In the genomic region with DNA sequence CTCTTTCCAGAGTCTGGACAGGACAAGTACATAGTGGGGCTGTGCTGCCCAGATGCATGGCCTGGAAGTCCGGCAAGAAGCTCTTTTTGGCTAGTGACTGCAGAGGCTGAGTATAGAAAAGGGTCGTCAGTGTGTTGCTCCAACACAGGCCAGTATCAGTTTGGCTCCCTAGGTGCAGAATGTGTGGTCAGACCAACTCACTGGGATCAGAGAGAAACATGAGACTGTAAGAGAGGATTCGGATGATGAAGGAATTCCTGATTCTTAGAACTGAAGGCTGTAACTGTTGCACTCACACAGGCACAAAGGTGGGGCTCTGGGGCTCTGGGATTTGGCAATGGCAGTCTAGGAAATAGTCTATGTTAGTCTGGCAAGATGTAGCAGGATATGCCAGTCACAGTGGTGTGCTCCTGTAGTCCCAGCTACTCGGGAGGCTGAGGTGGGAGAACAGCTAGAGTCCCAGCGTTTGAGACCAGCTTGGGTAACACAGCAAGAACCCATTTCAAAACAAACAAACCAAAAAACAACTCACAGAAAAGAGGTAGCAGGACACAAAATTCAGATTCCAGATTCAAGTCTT, we compare ENCODE assay signal across 17 cellular contexts. TPM values are rescaled to one million over a fixed set of nuclear protein-coding genes. Genes with fewer than 3 reads are reported as not detected.
"Had no signal": no experiment of that assay in that cellular context is flagged by ENCODE, and none has a peak within 500 bp of the region (broad histone marks: within the 10 kb centered on the region; RNA-seq: fewer than 3 reads in every experiment).

No MANE protein-coding gene starts in this region.

- H3K4me1 ChIP-seq: parathyroid adenoma had no signal

- H3K27me3 ChIP-seq: gastrocnemius medialis had no signal

- H3K9me3 ChIP-seq: gastrocnemius medialis had no signal

- H3K36me3 ChIP-seq: gastrocnemius medialis had no signal

- ATAC-seq: activated naive CD4-positive, alpha-beta T cell treated with anti-CD3 and anti-CD28 coated beads, Interleukin-2, amount 50 U/mL, for 72 hours; gastrocnemius medialis; left ventricle myocardium superior had no signal

- H3K4me3 ChIP-seq: gastrocnemius medialis, smooth muscle cell had no signal

- H3K27ac ChIP-seq: gastrocnemius medialis, parathyroid adenoma had no signal

- DNase-seq: activated CD4-positive, alpha-beta T cell treated with anti-CD3 and anti-CD28 coated beads, Interleukin-2, amount 50 U/mL, for 1 hour; activated T-cell treated with anti-CD3 and anti-CD28 coated beads for 4 hours; amygdala; cortex of kidney; effector CD8-positive, alpha-beta T cell; gastrocnemius medialis; kidney; left ventricle myocardium superior; mesendoderm; trophoblast cell had no signal

RNA-seq across cellular contexts. Expression of gene UPB1, which starts 11.1 kb away (rescaled TPM):
- total RNA-seq: activated CD8-positive, alpha-beta memory T cell treated with anti-CD3 and anti-CD28 coated beads for 36 hours; fibroblast of lung; neural crest cell; renal cortical epithelial cell; smooth muscle cell had no signal
